Comparison of ENCODE assay signal across 19 cellular contexts in genomic region chr21:37358392-37358791, GRCh38. TPM values are rescaled to one million over a fixed set of nuclear protein-coding genes. Genes with fewer than 3 reads are reported as not detected.
DNase-seq lines count a peak whose midpoint lies in the region; ATAC-seq and TF ChIP-seq lines count a peak whose summit lies in the region.
"Had no signal": no experiment of that assay in that cellular context is flagged by ENCODE, and none has a peak within 500 bp of the region (broad histone marks: within the 10 kb centered on the region; RNA-seq: fewer than 3 reads in every experiment).

No MANE protein-coding gene starts in this region.

- no peak for TF ChIP-seq CTCF in PC-9 (conservative IDR thresholded peaks at IDR 0.05)
- TF ChIP-seq CTCF in foreskin fibroblast (IDR thresholded peaks at IDR 0.05; ENCODE audit: low read depth, low read length), result no peak
- TF ChIP-seq CTCF in spleen (IDR thresholded peaks at IDR 0.05 in 8 of 11, conservative IDR thresholded peaks at IDR 0.05 in 3 of 11), result no peak

- H3K36me3 ChIP-seq in PC-9 (ENCODE audit: low read depth), result no peaks in the 10 kb centered on the region
- H3K36me3 ChIP-seq in spleen, result no peaks in the 10 kb centered on the region
- H3K36me3 ChIP-seq: colonic mucosa, tibial artery had no signal

- H3K27me3 ChIP-seq in PC-9 (ENCODE audit: insufficient read depth, low read depth) (no peaks in the 10 kb centered on the region), spleen (replicated peaks in 1 of 7) (no peaks in the 10 kb centered on the region)
- H3K27me3 ChIP-seq: colonic mucosa had no signal

- H3K4me1 ChIP-seq in PC-9 (replicated peaks; ENCODE audit: insufficient read depth) (peaks cover 12% of the 10 kb centered on the region), spleen (peaks cover 0 to 17% (median 11%) of the 10 kb centered on the region in 6 donors)
- H3K4me1 ChIP-seq: A549, colonic mucosa, tibial artery had no signal

- WGBS in spleen, 5 donors, result 8 to 14% (median 10%) methylated on average over 7 of the region's 7 CpGs

- intact Hi-C loops in PC-9 (cut with micrococcal nuclease; ENCODE audit: unreplicated experiment) (no loop called here), spleen (cut with DNase I; ENCODE audit: low total_unique reads) (no loop called here)

- no peaks in the 10 kb centered on the region for H4K20me1 ChIP-seq in PC-9 (ENCODE audit: insufficient read depth)

- H3K4me3 ChIP-seq in PC-9, result no peak overlapping the region
- H3K4me3 ChIP-seq in foreskin fibroblast (ENCODE audit: low read depth in 1 of 2, low read length in 2 of 2), result no peak overlapping the region
- no peak overlapping the region for H3K4me3 ChIP-seq in spleen
- H3K4me3 ChIP-seq: A549, colonic mucosa, tibial artery had no signal

- peak; percentile 15 to 41 for DNase-seq in SHP77 (lab: John Stamatoyannopoulos, UW)
- no peak for DNase-seq in SHP77 treated with DMSO at 0.1 percent for 48 hours (lab: John Stamatoyannopoulos, UW)
- DNase-seq in PC-9, result no peak
- peak; percentile 28 to 58 for DNase-seq in foreskin fibroblast
- DNase-seq in spleen, result peak; percentile 80
- no peak for DNase-seq in NK-92 treated with Interleukin-12 subunit alpha and Interleukin-12 subunit beta, amount 100 ng/mL, for 24 hours (lab: John Stamatoyannopoulos, UW)
- no peak for DNase-seq in NCI-H1092 (lab: John Stamatoyannopoulos, UW)
- DNase-seq: activated CD8-positive, alpha-beta memory T cell treated with anti-CD3 and anti-CD28 coated beads, Interleukin-2, amount 10 ng/mL, durations not matched to agents 7 days and 5 days; activated naive CD8-positive, alpha-beta T cell treated with anti-CD3 and anti-CD28 coated beads, Interleukin-2, amount 10 ng/mL, durations not matched to agents 7 days and 5 days; colonic mucosa; DMS53; HCEC 1CT; islet precursor cell; NCI-H2081; nephron progenitor cell; small intestine; tibial artery had no signal

- TF ChIP-seq POLR2A in spleen (IDR thresholded peaks at IDR 0.05), result no peak

- ATAC-seq in activated CD4-positive, CD25-positive, alpha-beta regulatory T cell treated with anti-CD3 and anti-CD28 coated beads, Interleukin-2, amount 50 U/mL, for 24 hours, result no peak
- ATAC-seq: A549; activated CD8-positive, alpha-beta memory T cell treated with anti-CD3 and anti-CD28 coated beads, Interleukin-2, amount 10 ng/mL, durations not matched to agents 7 days and 5 days had no signal

- H3K27ac ChIP-seq in PC-9 (no peak overlapping the region), spleen (peak overlapping the region in 7 of 8 donors; percentile 13 to 60 (median 43))
- H3K27ac ChIP-seq: A549, colonic mucosa, tibial artery had no signal

- H3K9me3 ChIP-seq in PC-9 (ENCODE audit: insufficient read depth, low read depth), result no peaks in the 10 kb centered on the region
- H3K9me3 ChIP-seq in spleen, result no peaks in the 10 kb centered on the region
- H3K9me3 ChIP-seq: A549, colonic mucosa, tibial artery had no signal

- H3K79me2 ChIP-seq in PC-9 (ENCODE audit: low read depth), result no peaks in the 10 kb centered on the region

- BruUV-seq in PC-9 (replicated peaks; lab: Mats Ljungman, UMichigan), result no TSS peak

- peak overlapping the region; percentile 35; the same call in 1 of the 2 replicates for H3K4me2 ChIP-seq in PC-9
- H3K4me2 ChIP-seq: A549 had no signal

- H3F3A ChIP-seq in PC-9 (ENCODE audit: insufficient read depth, low read depth), result peaks cover 4% of the 10 kb centered on the region; the same call in 1 of the 2 replicates

- CTCF ChIA-PET in PC-9 (lab: Charles Lee), result no interaction called here

- no peaks in the 10 kb centered on the region for H3K9me2 ChIP-seq in PC-9 (ENCODE audit: insufficient read depth)

- no peak overlapping the region for H2AFZ ChIP-seq in PC-9

- POLR2A ChIA-PET in PC-9 (lab: Charles Lee; ENCODE audit: unreplicated experiment), result no interaction called here

RNA-seq across cellular contexts. Expression of gene DYRK1A, which starts 8.2 kb away (rescaled TPM):
- total RNA-seq in PC-9 (2021), result 33.7 and 35.5 TPM in 2 replicates
- total RNA-seq in spleen, result 100 to 1,000 TPM in 4 of 7 donors, 10 to 100 TPM in 3; 86.9 to 115 (median 101) TPM
- 10 to 100 TPM; 21.9 to 24.4 (median 22.7) TPM for polyA plus RNA-seq in spleen

Comparison
In these comparisons a context has a peak if more than half of its experiments do, and no peak if none do; other contexts are left out.
1. DNase-seq: peak in SHP77 (2 of 2), foreskin fibroblast (2 of 2) and spleen (single experiment); none in SHP77 treated with DMSO at 0.1 percent for 48 hours (single experiment), PC-9 (0 of 2), NK-92 treated with Interleukin-12 subunit alpha and Interleukin-12 subunit beta, amount 100 ng/mL, for 24 hours (single experiment) and NCI-H1092 (single experiment).